Comparison of ENCODE assay signal across 8 cellular contexts in the genomic region with DNA sequence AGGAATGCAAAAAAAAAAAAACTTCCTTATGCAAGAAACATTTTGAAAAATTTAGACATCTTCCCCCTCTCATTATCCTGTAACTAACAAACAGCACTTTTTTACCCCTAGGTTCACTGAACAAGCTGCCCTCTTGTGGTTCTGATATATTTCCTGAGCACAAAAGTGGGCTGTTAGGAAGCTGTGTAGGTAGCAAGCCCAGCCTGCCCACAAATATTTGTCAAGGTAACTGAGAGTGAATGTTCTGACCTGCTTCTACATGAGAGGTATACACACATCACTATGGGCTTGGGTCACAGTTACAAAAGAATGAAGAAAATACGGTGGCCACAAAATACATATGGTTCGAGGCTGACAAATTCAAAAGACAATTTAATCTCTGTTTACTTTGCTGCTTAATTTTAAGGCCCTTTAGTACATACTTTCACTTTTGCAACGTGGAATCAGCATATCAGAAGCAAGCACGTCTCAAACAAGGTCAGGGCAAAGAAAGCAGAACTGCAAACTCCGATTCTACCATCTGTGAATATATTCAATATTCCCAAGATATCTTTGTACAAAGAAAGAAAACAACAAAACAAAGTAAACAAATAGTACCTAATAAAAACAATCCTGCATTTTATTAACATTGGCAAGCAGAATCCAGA.
DNase-seq lines count a peak whose midpoint lies in the region; ATAC-seq and TF ChIP-seq lines count a peak whose summit lies in the region.

No MANE protein-coding gene starts in this region.

- no peaks in the 10 kb centered on the region for H3K36me3 ChIP-seq in OCI-LY7 (ENCODE audit: insufficient read depth, low read length)
- H3K36me3 ChIP-seq in mesenchymal stem cell (ENCODE audit: control insufficient read depth in 1 of 2, insufficient read depth in 2 of 2, low read depth in 1 of 2, low read length in 2 of 2): no peaks in the 10 kb centered on the region

- CTCF ChIA-PET in OCI-LY7 (lab: Charles Lee; ENCODE audit: unreplicated experiment): no interaction called here

- H3K4me1 ChIP-seq in OCI-LY7 (ENCODE audit: insufficient read depth, low read length, poor library complexity, severe bottlenecking) (peaks cover 32% of the 10 kb centered on the region), mesenchymal stem cell (ENCODE audit: control insufficient read depth, insufficient read depth, low read depth, low read length) (peaks cover 6% of the 10 kb centered on the region)

- no peak overlapping the region for H2BK15ac ChIP-seq in mesenchymal stem cell (ENCODE audit: low read depth, poor library complexity, severe bottlenecking)

- no peak overlapping the region for H3K14ac ChIP-seq in mesenchymal stem cell (ENCODE audit: low read length in 2 of 2)

- BruUV-seq in OCI-LY7 (replicated peaks; lab: Mats Ljungman, UMichigan): no TSS peak

- no peak overlapping the region for H3K18ac ChIP-seq in mesenchymal stem cell (ENCODE audit: low read depth in 1 of 2, low read length in 2 of 2)

- no peaks in the 10 kb centered on the region for H3K9me2 ChIP-seq in OCI-LY7 (ENCODE audit: insufficient read depth, low read length)

- H3K79me1 ChIP-seq in mesenchymal stem cell (replicated peaks; ENCODE audit: low read length, poor library complexity, severe bottlenecking): peaks cover 1% of the 10 kb centered on the region

- H4K91ac ChIP-seq in mesenchymal stem cell (ENCODE audit: low read length): no peak overlapping the region

- H3K9ac ChIP-seq in mesenchymal stem cell (ENCODE audit: low read length): peak overlapping the region; percentile 78

- peak overlapping the region; percentile 56 for H3K4me3 ChIP-seq in OCI-LY7 (ENCODE audit: low read depth, low read length, poor library complexity, severe bottlenecking)
- peak overlapping the region in 1 of 2 experiments; percentile 59 for H3K4me3 ChIP-seq in mesenchymal stem cell (ENCODE audit: insufficient read depth in 1 of 2, low read depth in 1 of 2, low read length in 2 of 2)

- H3K27ac ChIP-seq in OCI-LY7 (ENCODE audit: low read depth, low read length, poor library complexity, severe bottlenecking): peak overlapping the region; percentile 39
- no peak overlapping the region for H3K27ac ChIP-seq in mesenchymal stem cell (ENCODE audit: low read length, poor library complexity, severe bottlenecking)

- no peak overlapping the region for H2BK120ac ChIP-seq in mesenchymal stem cell (ENCODE audit: low read depth, low read length)

- H3K79me2 ChIP-seq in OCI-LY7 (ENCODE audit: insufficient read depth, low read depth, low read length): no peaks in the 10 kb centered on the region

- no peak overlapping the region for H4K8ac ChIP-seq in mesenchymal stem cell (ENCODE audit: low read length)

- POLR2A ChIA-PET in OCI-LY7 (lab: Charles Lee): interaction anchor here (0.6 to 0.7 kb wide), 4 partner anchors 11 to 1505 kb away, joined by 3 to 4 read pairs (median 3); no protein-coding TSS in a partner anchor

- ATAC-seq in GM19328 (IDR thresholded peaks at IDR 0.05; ENCODE audit: unreplicated experiment): peak; percentile 80
- ATAC-seq in HG03354 (IDR thresholded peaks at IDR 0.05; ENCODE audit: poor library complexity, severe bottlenecking, unreplicated experiment): peak; percentile 89

- WGBS in mesenchymal stem cell: 73% methylated on average over 5 of the region's 5 CpGs

- H3K23ac ChIP-seq in mesenchymal stem cell (ENCODE audit: low read length in 2 of 2): no peak overlapping the region

- H3K9me3 ChIP-seq in OCI-LY7 (ENCODE audit: low read length) (no peaks in the 10 kb centered on the region), mesenchymal stem cell (ENCODE audit: control insufficient read depth, low read length) (peaks cover 5% of the 10 kb centered on the region)

- no peaks in the 10 kb centered on the region for H3K27me3 ChIP-seq in mesenchymal stem cell (ENCODE audit: control insufficient read depth in 1 of 2, insufficient read depth in 1 of 2, low read length in 2 of 2)

- H2AK5ac ChIP-seq in mesenchymal stem cell (ENCODE audit: low read length, severe bottlenecking): no peak overlapping the region

- no peaks in the 10 kb centered on the region for H4K20me1 ChIP-seq in OCI-LY7 (ENCODE audit: insufficient read depth, low read length)

- H3K4me2 ChIP-seq in OCI-LY7 (ENCODE audit: low read length) (peak overlapping the region; percentile 69), mesenchymal stem cell (ENCODE audit: low read length, poor library complexity, severe bottlenecking) (no peak overlapping the region)

- H2AFZ ChIP-seq in OCI-LY7 (ENCODE audit: low read length) (peak overlapping the region; percentile 87), mesenchymal stem cell (ENCODE audit: low read depth, low read length) (no peak overlapping the region)

- peak; percentile 82 for TF ChIP-seq CTCF in OCI-LY7 (conservative IDR thresholded peaks at IDR 0.05; ENCODE audit: low read length)

- no peak overlapping the region for H2BK12ac ChIP-seq in mesenchymal stem cell (ENCODE audit: low read length in 2 of 2)

- no peak overlapping the region for H3K4ac ChIP-seq in mesenchymal stem cell (ENCODE audit: low read depth in 1 of 2, low read length in 2 of 2)

- DNase-seq in Daoy (ENCODE audit: low read depth): peak; percentile 51
- peak; percentile 85 for DNase-seq in OCI-LY7 (ENCODE audit: low spot score)
- DNase-seq in cerebellar cortex (ENCODE audit: low spot score): peak; percentile 27
- DNase-seq in mesenchymal stem cell: peak; percentile 45
- DNase-seq in nucleus accumbens (lab: John Stamatoyannopoulos, UW): no peak
- DNase-seq in cerebellar nuclear complex (lab: John Stamatoyannopoulos, UW): no peak

- intact Hi-C loops in OCI-LY7 (cut with micrococcal nuclease; ENCODE audit: unreplicated experiment): loop anchor here (1.0 to 5.0 kb wide), 3 partner anchors 36 to 168 kb away; no protein-coding TSS in a partner anchor

- H2BK5ac ChIP-seq in mesenchymal stem cell (ENCODE audit: low read depth, low read length, poor library complexity, severe bottlenecking): no peak overlapping the region

Comparison
In these comparisons a context has a peak if more than half of its experiments do, and no peak if none do; other contexts are left out.
1. DNase-seq: peak in Daoy (single experiment), OCI-LY7 (single experiment), cerebellar cortex (single experiment) and mesenchymal stem cell (single experiment); none in nucleus accumbens (0 of 56) and cerebellar nuclear complex (0 of 2).